In the genomic region with DNA sequence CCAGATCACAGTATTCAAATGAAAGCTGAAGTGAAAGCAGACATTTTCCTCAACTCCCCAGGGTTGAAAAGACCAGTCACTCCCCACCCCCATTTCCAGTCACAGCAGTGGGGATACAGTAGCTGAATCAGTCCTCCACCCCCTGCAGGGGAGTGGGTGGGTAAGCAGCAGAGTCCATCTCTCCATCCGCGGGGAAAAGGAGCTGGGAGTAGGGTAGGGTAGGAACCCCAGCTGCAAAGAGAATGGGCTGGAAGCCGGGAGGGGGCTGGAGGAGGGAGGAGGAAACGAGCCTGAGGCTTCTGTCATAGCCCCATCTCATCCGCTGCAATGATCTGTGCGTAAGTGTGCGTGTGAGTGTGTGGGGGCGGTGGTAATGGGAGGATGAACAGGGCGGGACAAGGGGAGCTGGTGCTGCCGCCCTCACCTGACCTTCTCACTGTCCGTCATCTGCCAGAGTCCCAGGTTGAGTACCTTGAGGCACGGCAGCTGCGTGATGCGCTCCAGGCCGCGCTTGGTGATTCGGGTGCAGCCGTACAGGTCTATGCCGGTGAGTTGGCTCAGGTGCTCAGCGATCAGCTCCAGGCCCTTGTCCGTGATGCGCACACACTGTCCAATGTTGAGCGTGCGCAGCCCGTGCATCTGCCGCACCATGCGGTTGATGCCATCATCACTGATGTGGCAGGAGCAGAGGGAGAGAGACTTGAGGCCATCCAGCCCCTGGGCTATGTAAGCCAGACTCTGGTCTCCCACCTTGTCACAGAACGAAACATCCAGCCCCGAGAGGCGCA, we compare ENCODE assay signal across 8 cellular contexts. TPM values are rescaled to one million over a fixed set of nuclear protein-coding genes. Genes with fewer than 3 reads are reported as not detected.
A peak's percentile ranks its signal among the peaks of the same experiment; 100 is the strongest.
DNase-seq lines count a peak whose midpoint lies in the region; ATAC-seq and TF ChIP-seq lines count a peak whose summit lies in the region.

No MANE protein-coding gene starts in this region.

- peaks cover 0 to 35% (median 5%) of the 10 kb centered on the region in 5 donors for H3K36me3 Mint-ChIP-seq in naive thymus-derived CD4-positive, alpha-beta T cell

- H3K27me3 Mint-ChIP-seq in naive thymus-derived CD4-positive, alpha-beta T cell: peaks cover 0 to 6% (median 0%) of the 10 kb centered on the region in 5 donors

- peaks cover 53 to 70% (median 61%) of the 10 kb centered on the region in 7 donors for H3K4me1 Mint-ChIP-seq in naive thymus-derived CD4-positive, alpha-beta T cell

- H3K27ac Mint-ChIP-seq in naive thymus-derived CD4-positive, alpha-beta T cell: peak overlapping the region; percentile 66 to 97 (median 93)

- H3K4me1 ChIP-seq in cardiac muscle cell (ENCODE audit: low read depth): peaks cover 58% of the 10 kb centered on the region
- peaks cover 23 to 36% of the 10 kb centered on the region in 2 donors for H3K4me1 ChIP-seq in naive thymus-derived CD4-positive, alpha-beta T cell (ENCODE audit: control insufficient read depth in 2 of 2, insufficient read depth in 2 of 2, low read length in 2 of 2)

- POLR2A ChIA-PET in naive thymus-derived CD4-positive, alpha-beta T cell (lab: Charles Lee): interaction anchor here (0.5 to 4.4 kb wide), 10 partner anchors 9 to 1153 kb away, joined by 3 to 82 read pairs (median 4); no protein-coding TSS in a partner anchor

- intact Hi-C loops in cardiac septum (cut with DNase I): loop anchor here (5.0 to 10.0 kb wide), 4 partner anchors 388 to 838 kb away; partner anchors contain the start of genes ERC1, RAD52 and WNK1
- intact Hi-C loops in naive thymus-derived CD4-positive, alpha-beta T cell (cut with micrococcal nuclease): loop anchor here (1.0 to 10.0 kb wide), 13 partner anchors 9 to 1222 kb away; partner anchors contain the start of genes B4GALNT3 (in 1 of the 2), CCDC77 (in 1 of the 2), ERC1 (in 1 of the 2) and ITFG2 (in 1 of the 2)

- H3K4me3 Mint-ChIP-seq in naive thymus-derived CD4-positive, alpha-beta T cell: peak overlapping the region; percentile 83 to 97 (median 94)

- H3K4me3 ChIP-seq in cardiac muscle cell: peak overlapping the region; percentile 75
- peak overlapping the region; percentile 91 for H3K4me3 ChIP-seq in naive thymus-derived CD4-positive, alpha-beta T cell (ENCODE audit: low read length)

- ATAC-seq in naive thymus-derived CD4-positive, alpha-beta T cell: peak; percentile 28
- ATAC-seq in GM18498 (IDR thresholded peaks at IDR 0.05; ENCODE audit: unreplicated experiment): no peak

- H3K36me3 ChIP-seq in cardiac muscle cell: no peaks in the 10 kb centered on the region
- no peaks in the 10 kb centered on the region for H3K36me3 ChIP-seq in naive thymus-derived CD4-positive, alpha-beta T cell (ENCODE audit: control insufficient read depth in 2 of 3, insufficient read depth in 3 of 3, low read length in 3 of 3)

- peaks cover 0 to 2% (median 0%) of the 10 kb centered on the region in 11 donors for H3K9me3 Mint-ChIP-seq in naive thymus-derived CD4-positive, alpha-beta T cell

- H3K27me3 ChIP-seq in cardiac muscle cell: no peaks in the 10 kb centered on the region
- H3K27me3 ChIP-seq in naive thymus-derived CD4-positive, alpha-beta T cell (ENCODE audit: control insufficient read depth in 2 of 2, insufficient read depth in 2 of 2, low read length in 2 of 2): no peaks in the 10 kb centered on the region

- H3K9me3 ChIP-seq in cardiac muscle cell (ENCODE audit: low read depth): no peaks in the 10 kb centered on the region
- H3K9me3 ChIP-seq in naive thymus-derived CD4-positive, alpha-beta T cell (ENCODE audit: control insufficient read depth in 2 of 3, low read length in 3 of 3): no peaks in the 10 kb centered on the region

- DNase-seq in cardiac muscle cell (ENCODE audit: low read depth in 1 of 2, low spot score in 1 of 2) (peak; percentile 24 to 46), cardiac septum (ENCODE audit: low spot score) (no peak), NCI-H748 (lab: John Stamatoyannopoulos, UW; ENCODE audit: unreplicated experiment) (peak; percentile 75), epithelial cell of prostate (ENCODE audit: low read depth, low spot score) (no peak), substantia nigra (lab: John Stamatoyannopoulos, UW) (peak in 29 of 49 donors; percentile 13 to 70 (median 34))
- peak; percentile 67 for DNase-seq in activated CD8-positive, alpha-beta memory T cell treated with anti-CD3 and anti-CD28 coated beads, Interleukin-2, amount 50 U/mL, for 4 hours
- DNase-seq in naive thymus-derived CD4-positive, alpha-beta T cell: peak; percentile 16 to 73 (median 63)

- CTCF ChIA-PET in naive thymus-derived CD4-positive, alpha-beta T cell (lab: Charles Lee): interaction anchor here (0.7 to 2.6 kb wide), 7 partner anchors 9 to 778 kb away, joined by 3 to 21 read pairs (median 6); no protein-coding TSS in a partner anchor

- H3K27ac ChIP-seq in cardiac muscle cell (peak overlapping the region; percentile 92), epithelial cell of prostate (peak overlapping the region; percentile 86), substantia nigra (ENCODE audit: low read depth, low read length, poor library complexity, severe bottlenecking) (peak overlapping the region; percentile 98)
- peak overlapping the region; percentile 76 for H3K27ac ChIP-seq in naive thymus-derived CD4-positive, alpha-beta T cell (ENCODE audit: low read depth, low read length)

- no peak for TF ChIP-seq CTCF in cardiac muscle cell (IDR thresholded peaks at IDR 0.05; ENCODE audit: low read depth, low read length)

RNA-seq across cellular contexts. Expression of gene FBXL14, which starts 1.7 kb away (rescaled TPM):
- total RNA-seq in cardiac muscle cell (22.4 and 27.8 TPM in 2 replicates), cardiac septum (6.9 TPM)
- polyA plus RNA-seq in cardiac muscle cell: 17.8 and 34.3 TPM in 2 replicates
- 10 to 100 TPM; 25.6 to 43.8 (median 28.1) TPM for total RNA-seq in naive thymus-derived CD4-positive, alpha-beta T cell
- 10 to 100 TPM; 15.1 to 31.8 TPM for polyA plus RNA-seq in naive thymus-derived CD4-positive, alpha-beta T cell

RNA-seq across cellular contexts. Expression of gene WNT5B, which starts 36.4 kb away (rescaled TPM):
- total RNA-seq in cardiac muscle cell (152 and 206 TPM in 2 replicates), cardiac septum (0.43 TPM)
- 170 and 240 TPM in 2 replicates for polyA plus RNA-seq in cardiac muscle cell
- total RNA-seq in naive thymus-derived CD4-positive, alpha-beta T cell: under 1 TPM in 3 of 5 experiments, not detected in 2; 0.29 to 0.92 (median 0.37) TPM
- polyA plus RNA-seq in naive thymus-derived CD4-positive, alpha-beta T cell: not detected

Comparison
In these comparisons a context has a peak if more than half of its experiments do, and no peak if none do; other contexts are left out.
1. DNase-seq: peak in cardiac muscle cell (2 of 2), NCI-H748 (single experiment), activated CD8-positive, alpha-beta memory T cell treated with anti-CD3 and anti-CD28 coated beads, Interleukin-2, amount 50 U/mL, for 4 hours (single experiment), naive thymus-derived CD4-positive, alpha-beta T cell (9 of 9) and substantia nigra (29 of 49); none in cardiac septum (single experiment) and epithelial cell of prostate (single experiment).
2. RNA of gene WNT5B, which starts 36.4 kb away (total RNA-seq): 152 to 206 TPM in cardiac muscle cell; 0.43 TPM in cardiac septum (single experiment) and 0.29 to 0.92 TPM in naive thymus-derived CD4-positive, alpha-beta T cell; every median in the first group is over 10 times any median in the second.
3. Peak in every context shown above with its lines, with median percentiles within 50 percentile points of each other: H3K27ac ChIP-seq.